ENCODE assay signal across 11 cellular contexts in the genomic region with DNA sequence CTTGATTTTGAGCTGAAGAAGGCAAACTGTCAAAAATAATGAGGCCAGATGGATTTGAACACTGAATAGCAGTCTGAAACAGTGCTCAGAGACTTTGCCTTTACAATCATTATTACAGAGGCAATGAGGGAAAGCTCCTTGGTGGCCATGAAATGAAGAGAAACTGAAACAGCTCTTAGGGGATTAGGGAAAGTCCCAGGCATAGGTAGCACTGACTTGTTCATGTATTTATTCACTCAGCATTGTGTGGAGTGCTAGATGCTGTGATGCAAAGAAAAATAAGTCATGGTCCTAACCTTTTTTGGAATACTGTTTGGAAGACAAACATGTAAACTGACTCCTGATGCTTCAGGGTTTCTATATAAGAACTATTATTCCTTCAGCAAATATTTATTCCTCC.
DNase-seq lines count a peak whose midpoint lies in the region; ATAC-seq, FAIRE-seq and TF ChIP-seq lines count a peak whose summit lies in the region.
"Had no signal": no experiment of that assay in that cellular context is flagged by ENCODE, and none has a peak within 500 bp of the region (broad histone marks: within the 10 kb centered on the region; RNA-seq: fewer than 3 reads in every experiment).

No MANE protein-coding gene starts in this region.

- peak overlapping the region; percentile 39 for H3K27ac Mint-ChIP-seq in stimulated activated memory B cell treated with anti-CD40 and anti-IgM and Interleukin-4, amounts not matched to agents 10 μg/mL and 1 μg/mL and 100 μg/mL, for 72 hours
- no peak overlapping the region for H3K27ac Mint-ChIP-seq in type B pancreatic cell
- H3K27ac Mint-ChIP-seq: nephron progenitor cell had no signal

- H3K27me3 Mint-ChIP-seq in activated T-cell treated with anti-CD3 and anti-CD28 coated beads, Interleukin-2, amount 50 U/mL, for 4 hours (ENCODE audit: low read depth), result no peaks in the 10 kb centered on the region
- no peaks in the 10 kb centered on the region for H3K27me3 Mint-ChIP-seq in stimulated activated memory B cell treated with anti-CD40 and anti-IgM and Interleukin-4, amounts not matched to agents 10 μg/mL and 1 μg/mL and 100 μg/mL, for 72 hours
- no peaks in the 10 kb centered on the region for H3K27me3 Mint-ChIP-seq in type B pancreatic cell

- ATAC-seq in activated T-cell treated with anti-CD3 and anti-CD28 coated beads, Interleukin-2, amount 50 U/mL, for 4 hours, result peak; percentile 99
- ATAC-seq in HG02610 (IDR thresholded peaks at IDR 0.05; ENCODE audit: unreplicated experiment), result peak; percentile 100
- ATAC-seq in stimulated activated memory B cell treated with anti-CD40 and anti-IgM and Interleukin-4, amounts not matched to agents 10 μg/mL and 1 μg/mL and 100 μg/mL, for 72 hours, result peak; percentile 87
- ATAC-seq: SK-N-SH treated with all-trans-retinoic acid at 6 μM for 48 hours had no signal

- no peak for TF ChIP-seq CTCF in type B pancreatic cell (conservative IDR thresholded peaks at IDR 0.05)

- H3K9me3 Mint-ChIP-seq in activated T-cell treated with anti-CD3 and anti-CD28 coated beads, Interleukin-2, amount 50 U/mL, for 4 hours, result no peaks in the 10 kb centered on the region
- H3K9me3 Mint-ChIP-seq in stimulated activated memory B cell treated with anti-CD40 and anti-IgM and Interleukin-4, amounts not matched to agents 10 μg/mL and 1 μg/mL and 100 μg/mL, for 72 hours, result no peaks in the 10 kb centered on the region
- peaks cover 6% of the 10 kb centered on the region for H3K9me3 Mint-ChIP-seq in type B pancreatic cell

- H3K4me3 Mint-ChIP-seq in activated T-cell treated with anti-CD3 and anti-CD28 coated beads, Interleukin-2, amount 50 U/mL, for 4 hours, result no peak overlapping the region
- H3K4me3 Mint-ChIP-seq in stimulated activated memory B cell treated with anti-CD40 and anti-IgM and Interleukin-4, amounts not matched to agents 10 μg/mL and 1 μg/mL and 100 μg/mL, for 72 hours, result no peak overlapping the region
- no peak overlapping the region for H3K4me3 Mint-ChIP-seq in type B pancreatic cell
- H3K4me3 Mint-ChIP-seq: nephron progenitor cell had no signal

- DNase-seq in activated T-cell treated with anti-CD3 and anti-CD28 coated beads, Interleukin-2, amount 50 U/mL, for 4 hours, result no peak
- DNase-seq in activated T-cell treated with anti-CD3 and anti-CD28 coated beads, Interleukin-2, amount 50 U/mL, for 48 hours, result no peak
- DNase-seq in HTR-8/SVneo (ENCODE audit: insufficient read length, low spot score), result no peak
- no peak for DNase-seq in NCI-H1694 (lab: John Stamatoyannopoulos, UW)
- no peak for DNase-seq in type B pancreatic cell (ENCODE audit: extremely low spot score, unreplicated experiment)
- DNase-seq in OCI-M1 (lab: John Stamatoyannopoulos, UW), result no peak
- DNase-seq: NCI-H1092, nephron progenitor cell had no signal

- peak; percentile 96 for FAIRE-seq in HTR-8/SVneo (lab: Jason Lieb, UNC)

- H3K36me3 Mint-ChIP-seq in activated T-cell treated with anti-CD3 and anti-CD28 coated beads, Interleukin-2, amount 50 U/mL, for 4 hours (ENCODE audit: insufficient read depth), result peaks cover 37% of the 10 kb centered on the region
- peaks cover 39% of the 10 kb centered on the region for H3K36me3 Mint-ChIP-seq in stimulated activated memory B cell treated with anti-CD40 and anti-IgM and Interleukin-4, amounts not matched to agents 10 μg/mL and 1 μg/mL and 100 μg/mL, for 72 hours
- H3K36me3 Mint-ChIP-seq in type B pancreatic cell, result peaks cover 6% of the 10 kb centered on the region

- H3K4me1 Mint-ChIP-seq in activated T-cell treated with anti-CD3 and anti-CD28 coated beads, Interleukin-2, amount 50 U/mL, for 4 hours (ENCODE audit: low read depth), result peaks cover 10% of the 10 kb centered on the region
- H3K4me1 Mint-ChIP-seq in stimulated activated memory B cell treated with anti-CD40 and anti-IgM and Interleukin-4, amounts not matched to agents 10 μg/mL and 1 μg/mL and 100 μg/mL, for 72 hours, result peaks cover 9% of the 10 kb centered on the region
- no peaks in the 10 kb centered on the region for H3K4me1 Mint-ChIP-seq in type B pancreatic cell (ENCODE audit: unreplicated experiment)
- H3K4me1 Mint-ChIP-seq: nephron progenitor cell had no signal
